In the genomic region with DNA sequence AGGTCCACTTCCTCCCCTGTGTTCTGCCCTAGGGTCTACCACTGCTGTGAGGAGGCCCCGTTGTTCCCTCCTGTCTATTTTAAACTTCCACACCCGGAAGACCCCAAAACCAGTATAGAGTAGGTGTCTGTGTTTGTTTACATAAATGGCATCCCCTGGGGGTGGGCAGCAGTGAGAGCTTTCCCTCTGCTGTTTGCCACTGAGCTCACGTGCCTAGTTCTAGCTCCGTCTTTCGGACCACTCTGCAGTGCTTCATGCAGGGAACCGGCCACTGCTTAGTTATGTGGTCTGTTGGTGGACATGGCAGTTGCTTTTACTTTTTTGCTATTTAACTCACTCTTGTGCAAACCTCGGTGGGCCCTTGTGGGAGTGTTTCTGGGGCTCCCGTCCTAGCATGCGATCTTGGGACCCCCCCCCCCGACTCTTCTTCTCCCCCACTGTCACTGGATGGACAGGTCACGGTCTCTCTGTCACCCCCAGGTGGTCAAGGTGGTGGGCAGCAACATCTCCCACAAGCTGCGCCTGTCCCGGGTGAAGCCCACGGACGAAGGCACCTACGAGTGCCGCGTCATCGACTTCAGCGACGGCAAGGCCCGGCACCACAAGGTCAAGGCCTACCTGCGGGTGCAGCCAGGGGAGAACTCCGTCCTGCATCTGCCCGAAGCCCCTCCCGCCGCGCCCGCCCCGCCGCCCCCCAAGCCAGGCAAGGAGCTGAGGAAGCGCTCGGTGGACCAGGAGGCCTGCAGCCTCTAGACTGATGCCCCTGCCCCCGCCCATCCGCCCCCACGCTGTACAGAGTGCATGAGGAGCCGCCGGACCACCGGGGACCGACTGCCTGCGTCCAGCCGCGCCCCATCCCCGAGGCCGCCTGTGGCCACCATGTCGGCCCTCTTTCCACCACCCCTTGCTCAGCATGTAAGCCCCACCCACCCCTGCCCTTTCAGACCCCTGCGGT, we compare ENCODE assay signal across 20 cellular contexts. TPM values are rescaled to one million over a fixed set of nuclear protein-coding genes. Genes with fewer than 3 reads are reported as not detected.
DNase-seq lines count a peak whose midpoint lies in the region; ATAC-seq and TF ChIP-seq lines count a peak whose summit lies in the region.
"Had no signal": no experiment of that assay in that cellular context is flagged by ENCODE, and none has a peak within 500 bp of the region (broad histone marks: within the 10 kb centered on the region; RNA-seq: fewer than 3 reads in every experiment).

No MANE protein-coding gene starts in this region.

- TF ChIP-seq EP300 in SK-N-SH (IDR thresholded peaks at IDR 0.05; ENCODE audit: borderline replicate concordance in 1 of 2, low read depth in 1 of 2, low read length in 1 of 2) = no peak

- POLR2A ChIA-PET in SK-N-SH (lab: Yijun Ruan, JAX) = no interaction called here

- TF ChIP-seq CTCF in SK-N-SH (IDR thresholded peaks at IDR 0.05) (no peak; the same call in 1 of the 2 replicates), H9 (conservative IDR thresholded peaks at IDR 0.05) (peak; percentile 54), retinal pigment epithelial cell (conservative IDR thresholded peaks at IDR 0.05; ENCODE audit: low read depth, low read length) (peak; percentile 14)

- no peak overlapping the region for H3K4ac ChIP-seq in H9 (ENCODE audit: low read depth, low read length)

- no peaks in the 10 kb centered on the region for H3K23me2 ChIP-seq in H9 (ENCODE audit: insufficient read length, low read depth, low read length, poor library complexity, severe bottlenecking)

- H4K8ac ChIP-seq in H9 (replicated peaks; ENCODE audit: insufficient read length, low read depth, low read length) = no peak overlapping the region

- no peak overlapping the region for H3T11ph ChIP-seq in H9 (ENCODE audit: low read length)

- peaks cover 0 to 7% (median 0%) of the 10 kb centered on the region in 3 experiments; a peak in 2 of 7 replicates for H3K36me3 Mint-ChIP-seq in H9 (ENCODE audit: insufficient read depth in 1 of 3, low read depth in 3 of 3)

- no peak overlapping the region for H2BK20ac ChIP-seq in H9 (ENCODE audit: low read depth, low read length, poor library complexity, severe bottlenecking)

- in situ Hi-C loops in KBM-7 (cut with MboI; ENCODE audit: low pct_unique_long_range_greater_than_20kb, low sequenced_read_pairs) = no loop called here

- H3K4me3 ChIP-seq in SK-N-SH (ENCODE audit: low read depth in 2 of 2, low read length in 1 of 2) (no peak overlapping the region), retinal pigment epithelial cell (ENCODE audit: low read length) (no peak overlapping the region)
- H3K4me3 ChIP-seq: psoas muscle, thoracic aorta had no signal

- no peaks in the 10 kb centered on the region for H3K79me1 ChIP-seq in H9 (ENCODE audit: insufficient read depth, low read depth, low read length, poor library complexity, severe bottlenecking)

- no peak overlapping the region for H2AK5ac ChIP-seq in H9 (ENCODE audit: insufficient read length, low read length)

- H3K4me1 Mint-ChIP-seq in H9 = peaks cover 11 to 14% of the 10 kb centered on the region in 2 experiments; a peak in 3 of 4 replicates
- H3K4me1 Mint-ChIP-seq: naive thymus-derived CD4-positive, alpha-beta T cell had no signal

- TF ChIP-seq POLR2A in GM18505 (IDR thresholded peaks at IDR 0.05; ENCODE audit: borderline replicate concordance, extremely low read depth, insufficient read depth, insufficient read length) = no peak

- no peak overlapping the region for H3K9ac ChIP-seq in SK-N-SH
- H3K9ac ChIP-seq in H9 (ENCODE audit: extremely low read depth, insufficient read length, low read length) = no peak overlapping the region

- no peaks in the 10 kb centered on the region for H3F3A ChIP-seq in SK-N-SH (replicated peaks; ENCODE audit: insufficient read depth)

- TF ChIP-seq RAD21 in SK-N-SH (IDR thresholded peaks at IDR 0.05; ENCODE audit: low read length) = 0 out of 2 replicates have a peak, but pooled peaks have one; percentile 5

- no peak overlapping the region for H2AFZ ChIP-seq in SK-N-SH (ENCODE audit: low read depth)
- no peak overlapping the region for H2AFZ ChIP-seq in H9 (ENCODE audit: low read length)

- H3K27ac Mint-ChIP-seq in H9 = no peak overlapping the region
- H3K27ac Mint-ChIP-seq: activated naive CD4-positive, alpha-beta T cell treated with anti-CD3 and anti-CD28 coated beads for 36 hours; CD4-positive, alpha-beta T cell; naive thymus-derived CD4-positive, alpha-beta T cell had no signal

- no peak overlapping the region for H4K91ac ChIP-seq in H9 (ENCODE audit: insufficient read length, low read depth, low read length)

- peaks cover 3% of the 10 kb centered on the region for H3K27me3 Mint-ChIP-seq in H9 (ENCODE audit: low read depth)

- ATAC-seq in SK-N-SH treated with all-trans-retinoic acid at 6 μM for 48 hours (no peak), GM18505 (IDR thresholded peaks at IDR 0.05; ENCODE audit: unreplicated experiment) (no peak)
- ATAC-seq: activated CD4-positive, CD25-positive, alpha-beta regulatory T cell treated with anti-CD3 and anti-CD28 coated beads, Interleukin-2, amount 50 U/mL, for 24 hours; naive thymus-derived CD4-positive, alpha-beta T cell; psoas muscle had no signal

- H2BK15ac ChIP-seq in H9 (ENCODE audit: low read depth, low read length) = no peak overlapping the region

- H3K27me3 ChIP-seq in SK-N-SH (ENCODE audit: insufficient read depth) = no peaks in the 10 kb centered on the region
- no peaks in the 10 kb centered on the region for H3K27me3 ChIP-seq in H9 (ENCODE audit: insufficient read depth, low read length)

- H3K18ac ChIP-seq in H9 (ENCODE audit: insufficient read length, low read depth, low read length) = no peak overlapping the region

- no peak overlapping the region for H2BK12ac ChIP-seq in H9 (ENCODE audit: insufficient read length, low read depth, low read length)

- 91% methylated on average over 28 of the region's 47 CpGs for WGBS in SK-N-SH (ENCODE audit: low lambda C conversion rate)
- WGBS in H9 (ENCODE audit: extremely low coverage, insufficient read length, low lambda C conversion rate) = no CpG with 5 or more reads among the region's 47 CpGs

- no peaks in the 10 kb centered on the region for H4K20me1 ChIP-seq in SK-N-SH (ENCODE audit: insufficient read depth)
- H4K20me1 ChIP-seq in H9 (ENCODE audit: control insufficient read depth, insufficient read depth, insufficient read length) = no peaks in the 10 kb centered on the region

- H3K36me3 ChIP-seq in SK-N-SH (replicated peaks in 1 of 2; ENCODE audit: control insufficient read depth in 1 of 2, insufficient read depth in 2 of 2, low read length in 1 of 2) = no peaks in the 10 kb centered on the region
- H3K36me3 ChIP-seq: thoracic aorta had no signal

- H3K9me3 Mint-ChIP-seq in H9 = peaks cover 8 to 11% of the 10 kb centered on the region in 2 experiments; a peak in 4 of 5 replicates

- no peak overlapping the region for H2BK120ac ChIP-seq in H9 (ENCODE audit: low read depth, low read length, poor library complexity, severe bottlenecking)

- H3K23ac ChIP-seq in H9 (ENCODE audit: insufficient read length, low read depth, low read length) = no peak overlapping the region

- no peak overlapping the region for H3K27ac ChIP-seq in SK-N-SH (ENCODE audit: low read depth in 2 of 2, low read length in 1 of 2)
- no peak overlapping the region for H3K27ac ChIP-seq in H9 (ENCODE audit: insufficient read length, low read depth, low read length)
- H3K27ac ChIP-seq: 22Rv1, psoas muscle, thoracic aorta had no signal

- no peak overlapping the region for H3K56ac ChIP-seq in H9 (ENCODE audit: insufficient read length, low read depth, low read length)

- no peak overlapping the region for H2BK5ac ChIP-seq in H9 (ENCODE audit: insufficient read length, low read length)

- DNase-seq in SK-N-SH (peak; percentile 66), H9 (peak; percentile 67), ecto neural progenitor cell (ENCODE audit: low spot score) (peak; percentile 51), retinal pigment epithelial cell (ENCODE audit: low read depth) (no peak), NCI-H2081 (lab: John Stamatoyannopoulos, UW) (no peak), KBM-7 (no peak)
- DNase-seq: activated naive CD4-positive, alpha-beta T cell treated with anti-CD3 and anti-CD28 coated beads for 36 hours; CD4-positive, alpha-beta T cell; dermis blood vessel endothelial cell; DMS79; naive thymus-derived CD4-positive, alpha-beta T cell; psoas muscle; SHP77; T-helper 2 cell had no signal

- no peak overlapping the region for H3K14ac ChIP-seq in H9 (ENCODE audit: insufficient read depth, low read length)

- H3K4me1 ChIP-seq in SK-N-SH (ENCODE audit: control insufficient read depth in 1 of 2, insufficient read depth in 2 of 2, low read depth in 1 of 2, low read length in 1 of 2) = no peaks in the 10 kb centered on the region
- no peaks in the 10 kb centered on the region for H3K4me1 ChIP-seq in H9 (ENCODE audit: insufficient read depth, low read length)
- H3K4me1 ChIP-seq: psoas muscle had no signal

- no peak overlapping the region for H4K5ac ChIP-seq in H9 (ENCODE audit: insufficient read length, low read depth, low read length)

- H3K9me3 ChIP-seq in SK-N-SH = no peaks in the 10 kb centered on the region
- H3K9me3 ChIP-seq in H9 (ENCODE audit: control insufficient read depth, low read depth, low read length) = no peaks in the 10 kb centered on the region

- no peaks in the 10 kb centered on the region for H3K79me2 ChIP-seq in SK-N-SH (ENCODE audit: insufficient read depth)
- H3K79me2 ChIP-seq in H9 (ENCODE audit: insufficient read depth, low read length) = no peaks in the 10 kb centered on the region

- no peaks in the 10 kb centered on the region for H3K9me2 ChIP-seq in SK-N-SH

- H3K4me2 ChIP-seq in SK-N-SH (no peak overlapping the region), H9 (ENCODE audit: insufficient read depth, insufficient read length, low read length) (no peak overlapping the region)

- CTCF ChIA-PET in SK-N-SH (lab: Yijun Ruan, JAX) = interaction anchor here (0.8 to 2.5 kb wide), 5 partner anchors 14 to 42 kb away, joined by 3 to 8 read pairs (median 6); no protein-coding TSS in a partner anchor

- H3K4me3 Mint-ChIP-seq in H9 = no peak overlapping the region
- H3K4me3 Mint-ChIP-seq: activated naive CD4-positive, alpha-beta T cell treated with anti-CD3 and anti-CD28 coated beads for 36 hours; CD4-positive, alpha-beta T cell; naive thymus-derived CD4-positive, alpha-beta T cell had no signal

TF ChIP-seq in SK-N-SH, 30 proteins besides CTCF, POLR2A, EP300 and RAD21 (continues in another document):
- no peak for TF ChIP-seq CHD2 (IDR thresholded peaks at IDR 0.05; ENCODE audit: low read length, partially characterized antibody)
- TF ChIP-seq SIN3A (IDR thresholded peaks at IDR 0.05; ENCODE audit: borderline replicate concordance, low read depth, low read length) = no peak
- TF ChIP-seq SMC3 (IDR thresholded peaks at IDR 0.05; ENCODE audit: low read depth, low read length) = no peak

TF ChIP-seq in SK-N-SH treated with all-trans-retinoic acid at 6 μM for 48 hours, 23 proteins besides CTCF, POLR2A, EP300 and RAD21 (continues in another document):
- TF ChIP-seq BACH2 (CRISPR knock-in tag; IDR thresholded peaks at IDR 0.05; ENCODE audit: borderline replicate concordance) = no peak
- no peak for TF ChIP-seq ARNTL (CRISPR knock-in tag; IDR thresholded peaks at IDR 0.05; ENCODE audit: borderline replicate concordance, low read depth)
- no peak for TF ChIP-seq ISL1 (CRISPR knock-in tag; IDR thresholded peaks at IDR 0.05)
- TF ChIP-seq ZNF565 (CRISPR knock-in tag; conservative IDR thresholded peaks at IDR 0.05; ENCODE audit: low read depth) = no peak

RNA-seq across cellular contexts. Expression of gene VSTM2L, which starts 40.9 kb away (rescaled TPM):
- polyA plus RNA-seq in SK-N-SH (2012; rRNA removed) = 4.8 and 5.1 TPM in 2 replicates
- 3.4 and 5.6 TPM in 2 replicates for polyA plus RNA-seq in SK-N-SH (2012; cell fraction: cytosol; rRNA removed)
- 3.8 and 5.2 TPM in 2 replicates for polyA plus RNA-seq in SK-N-SH (2012; cell fraction: nucleus; rRNA removed)
- total RNA-seq in H9 (2021) = 2.1 and 2.2 TPM in 2 replicates
- total RNA-seq: activated naive CD4-positive, alpha-beta T cell treated with anti-CD3 and anti-CD28 coated beads for 36 hours; CD4-positive, alpha-beta T cell; HT-29 had no signal
- polyA plus RNA-seq: naive thymus-derived CD4-positive, alpha-beta T cell had no signal

Comparison
In these comparisons a context has a peak if more than half of its experiments do, and no peak if none do; other contexts are left out.
1. DNase-seq: peak in SK-N-SH (single experiment), H9 (single experiment) and ecto neural progenitor cell (single experiment); none in retinal pigment epithelial cell (single experiment), NCI-H2081 (0 of 2) and KBM-7 (single experiment).